In the genomic region with DNA sequence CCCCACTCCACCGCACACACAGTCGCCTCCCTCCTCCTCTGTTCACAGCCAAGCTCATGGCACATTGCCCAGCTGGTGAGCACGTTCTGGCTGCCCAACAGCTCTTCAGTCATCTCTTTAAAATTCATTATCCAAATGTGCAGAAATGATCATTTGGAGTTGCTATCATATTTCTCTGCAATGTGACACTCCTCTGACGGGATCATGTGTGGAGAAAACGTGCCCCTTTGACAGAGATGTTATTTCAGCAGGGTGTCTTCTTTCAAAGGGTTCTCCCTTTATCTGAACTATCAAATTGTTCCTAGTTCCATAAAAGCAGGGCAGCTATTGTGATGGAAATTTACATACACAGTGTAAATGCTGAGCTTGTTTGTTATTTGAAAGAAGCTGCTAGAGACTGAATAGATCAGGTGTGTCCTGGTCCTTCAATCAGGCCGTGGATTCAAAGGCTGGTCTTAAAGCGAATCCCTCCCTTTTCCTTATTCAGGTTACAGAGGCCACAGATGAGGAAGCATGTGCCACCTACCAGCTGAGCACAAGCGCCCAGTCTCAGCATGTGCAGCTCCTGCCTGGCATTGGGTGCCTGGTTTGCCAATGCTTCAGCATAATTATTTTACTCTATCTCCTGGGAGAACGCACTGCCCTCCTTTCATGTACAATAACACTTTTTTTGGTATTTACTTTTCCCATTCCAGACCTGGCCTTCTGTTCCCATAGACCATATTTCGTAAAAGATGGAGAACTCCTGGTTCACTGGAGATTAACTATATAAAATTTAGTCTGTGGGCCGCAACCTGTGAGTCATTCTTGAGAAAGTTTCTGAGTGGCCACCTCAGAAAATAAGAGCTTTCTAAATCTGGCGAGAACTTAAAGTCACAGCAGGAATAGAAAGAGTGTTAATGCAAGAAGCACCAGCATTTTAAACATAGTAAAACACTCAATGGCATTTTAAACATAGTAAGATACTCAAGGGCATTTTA, we compare ENCODE assay signal across 1 cellular context.
TF ChIP-seq lines count a peak whose summit lies in the region.

No MANE protein-coding gene starts in this region.

TF ChIP-seq in HEK293, 187 proteins besides CTCF, POLR2A, EP300 and RAD21 (continued from another document and continues in another):
- peak; percentile 51; the same call in 1 of the 2 replicates for TF ChIP-seq ZNF394 (tag by site-specific recombination; IDR thresholded peaks at IDR 0.05; ENCODE audit: borderline replicate concordance)
- TF ChIP-seq ZBTB1 (tag by site-specific recombination; IDR thresholded peaks at IDR 0.05) = no peak
- no peak for TF ChIP-seq KLF16 (tag by site-specific recombination; IDR thresholded peaks at IDR 0.05)
- TF ChIP-seq ZNF433 (tag by site-specific recombination; IDR thresholded peaks at IDR 0.05; ENCODE audit: low read depth) = no peak
- TF ChIP-seq KLF7 (tag by site-specific recombination; IDR thresholded peaks at IDR 0.05; ENCODE audit: borderline replicate concordance) = no peak
- no peak for TF ChIP-seq ZNF266 (tag by site-specific recombination; IDR thresholded peaks at IDR 0.05; ENCODE audit: low read depth)
- no peak for TF ChIP-seq ZNF830 (tag by site-specific recombination; IDR thresholded peaks at IDR 0.05; ENCODE audit: low read depth)
- peak; percentile 72 for TF ChIP-seq ZBTB21 (tag by site-specific recombination; IDR thresholded peaks at IDR 0.05)
- no peak for TF ChIP-seq ZNF23 (tag by site-specific recombination; IDR thresholded peaks at IDR 0.05; ENCODE audit: borderline replicate concordance)
- TF ChIP-seq ZNF561 (tag by site-specific recombination; IDR thresholded peaks at IDR 0.05; ENCODE audit: borderline replicate concordance) = peak; percentile 71; the same call in 1 of the 2 replicates
- TF ChIP-seq HOXA7 (CRISPR knock-in tag; IDR thresholded peaks at IDR 0.05; ENCODE audit: borderline replicate concordance) = no peak
- no peak for TF ChIP-seq RBAK (tag by site-specific recombination; IDR thresholded peaks at IDR 0.05)
- TF ChIP-seq, protein P1, sequence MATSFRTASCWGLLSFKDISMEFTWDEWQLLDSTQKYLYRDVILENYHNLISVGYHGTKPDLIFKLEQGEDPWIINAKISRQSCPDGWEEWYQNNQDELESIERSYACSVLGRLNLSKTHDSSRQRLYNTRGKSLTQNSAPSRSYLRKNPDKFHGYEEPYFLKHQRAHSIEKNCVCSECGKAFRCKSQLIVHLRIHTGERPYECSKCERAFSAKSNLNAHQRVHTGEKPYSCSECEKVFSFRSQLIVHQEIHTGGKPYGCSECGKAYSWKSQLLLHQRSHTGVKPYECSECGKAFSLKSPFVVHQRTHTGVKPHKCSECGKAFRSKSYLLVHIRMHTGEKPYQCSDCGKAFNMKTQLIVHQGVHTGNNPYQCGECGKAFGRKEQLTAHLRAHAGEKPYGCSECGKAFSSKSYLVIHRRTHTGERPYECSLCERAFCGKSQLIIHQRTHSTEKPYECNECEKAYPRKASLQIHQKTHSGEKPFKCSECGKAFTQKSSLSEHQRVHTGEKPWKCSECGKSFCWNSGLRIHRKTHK (tag by site-specific recombination; IDR thresholded peaks at IDR 0.05) = no peak
- TF ChIP-seq ZEB2 (tag by site-specific recombination; IDR thresholded peaks at IDR 0.05) = peak; percentile 95
- no peak for TF ChIP-seq KLF9 (tag by site-specific recombination; IDR thresholded peaks at IDR 0.05; ENCODE audit: low read depth)
- TF ChIP-seq, protein P2, sequence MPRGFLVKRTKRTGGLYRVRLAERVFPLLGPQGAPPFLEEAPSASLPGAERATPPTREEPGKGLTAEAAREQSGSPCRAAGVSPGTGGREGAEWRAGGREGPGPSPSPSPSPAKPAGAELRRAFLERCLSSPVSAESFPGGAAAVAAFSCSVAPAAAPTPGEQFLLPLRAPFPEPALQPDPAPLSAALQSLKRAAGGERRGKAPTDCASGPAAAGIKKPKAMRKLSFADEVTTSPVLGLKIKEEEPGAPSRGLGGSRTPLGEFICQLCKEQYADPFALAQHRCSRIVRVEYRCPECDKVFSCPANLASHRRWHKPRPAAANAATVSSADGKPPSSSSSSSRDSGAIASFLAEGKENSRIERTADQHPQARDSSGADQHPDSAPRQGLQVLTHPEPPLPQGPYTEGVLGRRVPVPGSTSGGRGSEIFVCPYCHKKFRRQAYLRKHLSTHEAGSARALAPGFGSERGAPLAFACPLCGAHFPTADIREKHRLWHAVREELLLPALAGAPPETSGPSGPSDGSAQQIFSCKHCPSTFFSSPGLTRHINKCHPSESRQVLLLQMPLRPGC (tag by site-specific recombination; IDR thresholded peaks at IDR 0.05) = peak; percentile 92
- TF ChIP-seq, protein P3, sequence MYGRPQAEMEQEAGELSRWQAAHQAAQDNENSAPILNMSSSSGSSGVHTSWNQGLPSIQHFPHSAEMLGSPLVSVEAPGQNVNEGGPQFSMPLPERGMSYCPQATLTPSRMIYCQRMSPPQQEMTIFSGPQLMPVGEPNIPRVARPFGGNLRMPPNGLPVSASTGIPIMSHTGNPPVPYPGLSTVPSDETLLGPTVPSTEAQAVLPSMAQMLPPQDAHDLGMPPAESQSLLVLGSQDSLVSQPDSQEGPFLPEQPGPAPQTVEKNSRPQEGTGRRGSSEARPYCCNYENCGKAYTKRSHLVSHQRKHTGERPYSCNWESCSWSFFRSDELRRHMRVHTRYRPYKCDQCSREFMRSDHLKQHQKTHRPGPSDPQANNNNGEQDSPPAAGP (tag by site-specific recombination; IDR thresholded peaks at IDR 0.05) = peak; percentile 38; the same call in 1 of the 2 replicates
- TF ChIP-seq, protein P4, sequence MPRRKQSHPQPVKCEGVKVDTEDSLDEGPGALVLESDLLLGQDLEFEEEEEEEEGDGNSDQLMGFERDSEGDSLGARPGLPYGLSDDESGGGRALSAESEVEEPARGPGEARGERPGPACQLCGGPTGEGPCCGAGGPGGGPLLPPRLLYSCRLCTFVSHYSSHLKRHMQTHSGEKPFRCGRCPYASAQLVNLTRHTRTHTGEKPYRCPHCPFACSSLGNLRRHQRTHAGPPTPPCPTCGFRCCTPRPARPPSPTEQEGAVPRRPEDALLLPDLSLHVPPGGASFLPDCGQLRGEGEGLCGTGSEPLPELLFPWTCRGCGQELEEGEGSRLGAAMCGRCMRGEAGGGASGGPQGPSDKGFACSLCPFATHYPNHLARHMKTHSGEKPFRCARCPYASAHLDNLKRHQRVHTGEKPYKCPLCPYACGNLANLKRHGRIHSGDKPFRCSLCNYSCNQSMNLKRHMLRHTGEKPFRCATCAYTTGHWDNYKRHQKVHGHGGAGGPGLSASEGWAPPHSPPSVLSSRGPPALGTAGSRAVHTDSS (tag by site-specific recombination; IDR thresholded peaks at IDR 0.05) = no peak
- TF ChIP-seq ZNF658 (tag by site-specific recombination; IDR thresholded peaks at IDR 0.05) = no peak
- peak; percentile 60; the same call in 1 of the 2 replicates for TF ChIP-seq ZNF341 (tag by site-specific recombination; IDR thresholded peaks at IDR 0.05; ENCODE audit: low read depth)
- TF ChIP-seq, protein P5, sequence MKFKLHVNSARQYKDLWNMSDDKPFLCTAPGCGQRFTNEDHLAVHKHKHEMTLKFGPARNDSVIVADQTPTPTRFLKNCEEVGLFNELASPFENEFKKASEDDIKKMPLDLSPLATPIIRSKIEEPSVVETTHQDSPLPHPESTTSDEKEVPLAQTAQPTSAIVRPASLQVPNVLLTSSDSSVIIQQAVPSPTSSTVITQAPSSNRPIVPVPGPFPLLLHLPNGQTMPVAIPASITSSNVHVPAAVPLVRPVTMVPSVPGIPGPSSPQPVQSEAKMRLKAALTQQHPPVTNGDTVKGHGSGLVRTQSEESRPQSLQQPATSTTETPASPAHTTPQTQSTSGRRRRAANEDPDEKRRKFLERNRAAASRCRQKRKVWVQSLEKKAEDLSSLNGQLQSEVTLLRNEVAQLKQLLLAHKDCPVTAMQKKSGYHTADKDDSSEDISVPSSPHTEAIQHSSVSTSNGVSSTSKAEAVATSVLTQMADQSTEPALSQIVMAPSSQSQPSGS (tag by site-specific recombination; IDR thresholded peaks at IDR 0.05; ENCODE audit: low read depth) = no peak
- peak; percentile 91 for TF ChIP-seq ZNF843 (tag by site-specific recombination; IDR thresholded peaks at IDR 0.05)
- peak; percentile 25; the same call in 1 of the 2 replicates for TF ChIP-seq ZNF623 (tag by site-specific recombination; IDR thresholded peaks at IDR 0.05)
- no peak for TF ChIP-seq ZNF777 (tag by site-specific recombination; IDR thresholded peaks at IDR 0.05; ENCODE audit: borderline replicate concordance)
- TF ChIP-seq ZIC2 (tag by site-specific recombination; IDR thresholded peaks at IDR 0.05) = no peak
- TF ChIP-seq ZNF514 (tag by site-specific recombination; IDR thresholded peaks at IDR 0.05) = no peak
- TF ChIP-seq GLI2 (tag by site-specific recombination; IDR thresholded peaks at IDR 0.05; ENCODE audit: borderline replicate concordance, low read depth) = peak; percentile 54; the same call in 1 of the 2 replicates
- peak; percentile 64 for TF ChIP-seq ZSCAN30 (tag by site-specific recombination; IDR thresholded peaks at IDR 0.05)
- TF ChIP-seq ZNF404 (tag by site-specific recombination; IDR thresholded peaks at IDR 0.05) = no peak
- TF ChIP-seq, protein P6, sequence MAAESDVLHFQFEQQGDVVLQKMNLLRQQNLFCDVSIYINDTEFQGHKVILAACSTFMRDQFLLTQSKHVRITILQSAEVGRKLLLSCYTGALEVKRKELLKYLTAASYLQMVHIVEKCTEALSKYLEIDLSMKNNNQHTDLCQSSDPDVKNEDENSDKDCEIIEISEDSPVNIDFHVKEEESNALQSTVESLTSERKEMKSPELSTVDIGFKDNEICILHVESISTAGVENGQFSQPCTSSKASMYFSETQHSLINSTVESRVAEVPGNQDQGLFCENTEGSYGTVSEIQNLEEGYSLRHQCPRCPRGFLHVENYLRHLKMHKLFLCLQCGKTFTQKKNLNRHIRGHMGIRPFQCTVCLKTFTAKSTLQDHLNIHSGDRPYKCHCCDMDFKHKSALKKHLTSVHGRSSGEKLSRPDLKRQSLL (tag by site-specific recombination; IDR thresholded peaks at IDR 0.05) = no peak
- TF ChIP-seq ZNF223 (tag by site-specific recombination; IDR thresholded peaks at IDR 0.05) = no peak
- TF ChIP-seq, protein P7, sequence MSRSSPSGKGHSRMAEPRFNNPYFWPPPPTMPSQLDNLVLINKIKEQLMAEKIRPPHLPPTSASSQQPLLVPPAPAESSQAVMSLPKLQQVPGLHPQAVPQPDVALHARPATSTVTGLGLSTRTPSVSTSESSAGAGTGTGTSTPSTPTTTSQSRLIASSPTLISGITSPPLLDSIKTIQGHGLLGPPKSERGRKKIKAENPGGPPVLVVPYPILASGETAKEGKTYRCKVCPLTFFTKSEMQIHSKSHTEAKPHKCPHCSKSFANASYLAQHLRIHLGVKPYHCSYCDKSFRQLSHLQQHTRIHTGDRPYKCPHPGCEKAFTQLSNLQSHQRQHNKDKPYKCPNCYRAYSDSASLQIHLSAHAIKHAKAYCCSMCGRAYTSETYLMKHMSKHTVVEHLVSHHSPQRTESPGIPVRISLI (tag by site-specific recombination; IDR thresholded peaks at IDR 0.05) = no peak
- TF ChIP-seq, protein P8, sequence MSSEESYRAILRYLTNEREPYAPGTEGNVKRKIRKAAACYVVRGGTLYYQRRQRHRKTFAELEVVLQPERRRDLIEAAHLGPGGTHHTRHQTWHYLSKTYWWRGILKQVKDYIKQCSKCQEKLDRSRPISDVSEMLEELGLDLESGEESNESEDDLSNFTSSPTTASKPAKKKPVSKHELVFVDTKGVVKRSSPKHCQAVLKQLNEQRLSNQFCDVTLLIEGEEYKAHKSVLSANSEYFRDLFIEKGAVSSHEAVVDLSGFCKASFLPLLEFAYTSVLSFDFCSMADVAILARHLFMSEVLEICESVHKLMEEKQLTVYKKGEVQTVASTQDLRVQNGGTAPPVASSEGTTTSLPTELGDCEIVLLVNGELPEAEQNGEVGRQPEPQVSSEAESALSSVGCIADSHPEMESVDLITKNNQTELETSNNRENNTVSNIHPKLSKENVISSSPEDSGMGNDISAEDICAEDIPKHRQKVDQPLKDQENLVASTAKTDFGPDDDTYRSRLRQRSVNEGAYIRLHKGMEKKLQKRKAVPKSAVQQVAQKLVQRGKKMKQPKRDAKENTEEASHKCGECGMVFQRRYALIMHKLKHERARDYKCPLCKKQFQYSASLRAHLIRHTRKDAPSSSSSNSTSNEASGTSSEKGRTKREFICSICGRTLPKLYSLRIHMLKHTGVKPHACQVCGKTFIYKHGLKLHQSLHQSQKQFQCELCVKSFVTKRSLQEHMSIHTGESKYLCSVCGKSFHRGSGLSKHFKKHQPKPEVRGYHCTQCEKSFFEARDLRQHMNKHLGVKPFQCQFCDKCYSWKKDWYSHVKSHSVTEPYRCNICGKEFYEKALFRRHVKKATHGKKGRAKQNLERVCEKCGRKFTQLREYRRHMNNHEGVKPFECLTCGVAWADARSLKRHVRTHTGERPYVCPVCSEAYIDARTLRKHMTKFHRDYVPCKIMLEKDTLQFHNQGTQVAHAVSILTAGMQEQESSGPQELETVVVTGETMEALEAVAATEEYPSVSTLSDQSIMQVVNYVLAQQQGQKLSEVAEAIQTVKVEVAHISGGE (tag by site-specific recombination; conservative IDR thresholded peaks at IDR 0.05; ENCODE audit: low read depth) = no peak
- TF ChIP-seq ZNF701 (tag by site-specific recombination; IDR thresholded peaks at IDR 0.05) = no peak
- TF ChIP-seq ZBTB7A (tag by site-specific recombination; IDR thresholded peaks at IDR 0.05; ENCODE audit: low read depth) = no peak
- TF ChIP-seq, protein P9, sequence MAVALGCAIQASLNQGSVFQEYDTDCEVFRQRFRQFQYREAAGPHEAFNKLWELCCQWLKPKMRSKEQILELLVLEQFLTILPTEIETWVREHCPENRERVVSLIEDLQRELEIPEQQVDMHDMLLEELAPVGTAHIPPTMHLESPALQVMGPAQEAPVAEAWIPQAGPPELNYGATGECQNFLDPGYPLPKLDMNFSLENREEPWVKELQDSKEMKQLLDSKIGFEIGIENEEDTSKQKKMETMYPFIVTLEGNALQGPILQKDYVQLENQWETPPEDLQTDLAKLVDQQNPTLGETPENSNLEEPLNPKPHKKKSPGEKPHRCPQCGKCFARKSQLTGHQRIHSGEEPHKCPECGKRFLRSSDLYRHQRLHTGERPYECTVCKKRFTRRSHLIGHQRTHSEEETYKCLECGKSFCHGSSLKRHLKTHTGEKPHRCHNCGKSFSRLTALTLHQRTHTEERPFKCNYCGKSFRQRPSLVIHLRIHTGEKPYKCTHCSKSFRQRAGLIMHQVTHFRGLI (tag by site-specific recombination; IDR thresholded peaks at IDR 0.05) = peak; percentile 51; the same call in 1 of the 2 replicates
- peak; percentile 88 for TF ChIP-seq ZXDB (tag by site-specific recombination; IDR thresholded peaks at IDR 0.05)
- TF ChIP-seq IKZF3 (tag by site-specific recombination; IDR thresholded peaks at IDR 0.05) = peak; percentile 53; the same call in 1 of the 2 replicates
- peak; percentile 91 for TF ChIP-seq ZNF24 (tag by site-specific recombination; IDR thresholded peaks at IDR 0.05)
- TF ChIP-seq ZNF248 (tag by site-specific recombination; IDR thresholded peaks at IDR 0.05) = no peak
- TF ChIP-seq ZNF660 (tag by site-specific recombination; IDR thresholded peaks at IDR 0.05) = peak; percentile 75; the same call in 1 of the 2 replicates
- peak; percentile 97 for TF ChIP-seq ZNF501 (tag by site-specific recombination; IDR thresholded peaks at IDR 0.05)
- no peak for TF ChIP-seq ZNF175 (tag by site-specific recombination; IDR thresholded peaks at IDR 0.05)
- TF ChIP-seq, protein P10, sequence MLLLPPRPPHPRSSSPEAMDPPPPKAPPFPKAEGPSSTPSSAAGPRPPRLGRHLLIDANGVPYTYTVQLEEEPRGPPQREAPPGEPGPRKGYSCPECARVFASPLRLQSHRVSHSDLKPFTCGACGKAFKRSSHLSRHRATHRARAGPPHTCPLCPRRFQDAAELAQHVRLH (tag by site-specific recombination; IDR thresholded peaks at IDR 0.05) = no peak
- TF ChIP-seq ZNF473 (tag by site-specific recombination; IDR thresholded peaks at IDR 0.05) = no peak
- no peak for TF ChIP-seq ZNF146 (tag by site-specific recombination; IDR thresholded peaks at IDR 0.05)
- TF ChIP-seq ZNF211 (tag by site-specific recombination; IDR thresholded peaks at IDR 0.05; ENCODE audit: low read depth) = no peak
- TF ChIP-seq ZBTB8A (tag by site-specific recombination; IDR thresholded peaks at IDR 0.05) = peak; percentile 22; the same call in 1 of the 2 replicates
